In genomic region chr1:12245733-12246132, GRCh38 we compare ENCODE assay signal across 2 cellular contexts.
TF ChIP-seq lines count a peak whose summit lies in the region.

No MANE protein-coding gene starts in this region.

TF ChIP-seq in A549, 52 proteins besides CTCF, POLR2A, EP300 and RAD21:
- no peak for TF ChIP-seq HOXB13 (CRISPR knock-in tag; IDR thresholded peaks at IDR 0.05; ENCODE audit: low read depth)
- TF ChIP-seq MAFK (IDR thresholded peaks at IDR 0.05; ENCODE audit: partially characterized antibody), result peak; percentile 30
TF ChIP-seq in A549: peak in this region for 1.

TF ChIP-seq in IMR-90, 13 proteins besides CTCF, POLR2A, EP300 and RAD21:
- no peak for TF ChIP-seq RCOR1 (IDR thresholded peaks at IDR 0.05; ENCODE audit: insufficient replicate concordance, low read length)
- TF ChIP-seq MAFK (IDR thresholded peaks at IDR 0.05; ENCODE audit: low read depth, low read length), result 0 out of 2 replicates have a peak, but pooled peaks have one; percentile 25
- no peak for TF ChIP-seq BHLHE40 (IDR thresholded peaks at IDR 0.05; ENCODE audit: low read depth, low read length)
- no peak for TF ChIP-seq CHD1 (IDR thresholded peaks at IDR 0.05; ENCODE audit: low read depth, low read length)
- no peak for TF ChIP-seq CEBPB (IDR thresholded peaks at IDR 0.05; ENCODE audit: low read depth, low read length)
- TF ChIP-seq NFE2L2 (IDR thresholded peaks at IDR 0.05; ENCODE audit: low read depth, low read length), result no peak
